18 cellular contexts compared by ENCODE assay signal in the genomic region with DNA sequence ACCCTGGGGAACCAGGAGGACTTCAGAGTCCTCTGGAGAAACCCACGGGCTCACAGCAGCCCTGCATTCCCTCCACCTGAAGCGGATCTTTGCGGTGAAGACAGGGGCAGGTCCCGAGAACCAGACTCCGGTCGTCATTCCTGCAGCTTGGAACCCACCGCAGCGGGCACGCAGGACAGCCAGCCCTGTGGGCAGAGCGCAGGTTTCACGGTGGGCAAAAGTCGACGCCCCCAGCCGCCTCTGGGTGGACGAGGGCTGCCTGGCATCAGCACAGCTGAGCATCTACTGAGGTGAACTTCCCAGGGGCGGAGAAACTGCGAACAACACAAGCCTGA.
DNase-seq lines count a peak whose midpoint lies in the region; ATAC-seq and TF ChIP-seq lines count a peak whose summit lies in the region.
"Had no signal": no experiment of that assay in that cellular context is flagged by ENCODE, and none has a peak within 500 bp of the region (broad histone marks: within the 10 kb centered on the region; RNA-seq: fewer than 3 reads in every experiment).

No MANE protein-coding gene starts in this region.

- peaks cover 10% of the 10 kb centered on the region; the same call in 1 of the 2 replicates for H3K4me1 ChIP-seq in GM23338 (ENCODE audit: insufficient read depth)
- peaks cover 6 to 20% (median 17%) of the 10 kb centered on the region in 4 donors for H3K4me1 ChIP-seq in esophagus muscularis mucosa
- peaks cover 10% of the 10 kb centered on the region for H3K4me1 ChIP-seq in osteoblast (ENCODE audit: insufficient read depth, low read length)

- H3K4me2 ChIP-seq in GM23338 (no peak overlapping the region), osteoblast (ENCODE audit: insufficient read depth, low read length) (no peak overlapping the region)
- H3K4me2 ChIP-seq: A549 had no signal

- H4K20me1 ChIP-seq in GM23338 (replicated peaks; ENCODE audit: insufficient read depth) (no peaks in the 10 kb centered on the region), osteoblast (ENCODE audit: insufficient read depth, low read length) (no peaks in the 10 kb centered on the region)

- CTCF ChIA-PET in activated CD8-positive, alpha-beta memory T cell treated with anti-CD3 and anti-CD28 coated beads, Interleukin-2, amount 10 ng/mL, durations not matched to agents 7 days and 5 days (lab: Charles Lee), result no interaction called here

- intact Hi-C loops in esophagus muscularis mucosa (cut with DNase I), result no loop called here

- peaks cover 16% of the 10 kb centered on the region for H3K27me3 Mint-ChIP-seq in activated CD8-positive, alpha-beta memory T cell treated with anti-CD3 and anti-CD28 coated beads, Interleukin-2, amount 10 ng/mL, durations not matched to agents 7 days and 5 days
- H3K27me3 Mint-ChIP-seq in GM23338 (ENCODE audit: insufficient read depth, low read depth, poor library complexity), result peaks cover 9% of the 10 kb centered on the region

- H3K27ac ChIP-seq in GM23338 (ENCODE audit: low read depth) (no peak overlapping the region), esophagus muscularis mucosa (replicated peaks in 1 of 4) (no peak overlapping the region), osteoblast (ENCODE audit: low read depth, low read length) (no peak overlapping the region)
- H3K27ac ChIP-seq: 22Rv1, A549, C4-2B had no signal

- H3K27me3 ChIP-seq in GM23338 (ENCODE audit: insufficient read depth) (no peaks in the 10 kb centered on the region), esophagus muscularis mucosa (peaks cover 0 to 21% (median 0%) of the 10 kb centered on the region in 4 donors), osteoblast (ENCODE audit: insufficient read depth, low read length) (peaks cover 13% of the 10 kb centered on the region)

- DNase-seq in activated CD8-positive, alpha-beta memory T cell treated with anti-CD3 and anti-CD28 coated beads for 24 hours, result peak; percentile 38
- no peak for DNase-seq in activated CD8-positive, alpha-beta memory T cell treated with anti-CD3 and anti-CD28 coated beads, Interleukin-2, amount 10 ng/mL, durations not matched to agents 7 days and 5 days
- no peak for DNase-seq in GM23338 (ENCODE audit: low spot score)
- peak; percentile 60 for DNase-seq in esophagus muscularis mucosa (ENCODE audit: extremely low spot score)
- peak; percentile 60 for DNase-seq in osteoblast (ENCODE audit: insufficient read length, low spot score, missing footprints)
- DNase-seq in KBM-7, result no peak
- DNase-seq in activated naive CD4-positive, alpha-beta T cell treated with anti-CD3 and anti-CD28 coated beads, Interleukin-2, amount 50 U/mL, for 16 hours, result no peak
- no peak for DNase-seq in SIG-M5 treated with dmso at 0.1 percent for 504 hours (lab: John Stamatoyannopoulos, UW; ENCODE audit: unreplicated experiment)
- DNase-seq: AML-193; CD4-positive, alpha-beta memory T cell; DMS153; DMS79; GDM1; GOT3; H9 had no signal

- no peak for TF ChIP-seq EP300 in esophagus muscularis mucosa (IDR thresholded peaks at IDR 0.05)

- TF ChIP-seq CTCF in GM23338 (conservative IDR thresholded peaks at IDR 0.05; ENCODE audit: low read depth in 2 of 2) (no peak), esophagus muscularis mucosa (IDR thresholded peaks at IDR 0.05) (no peak), osteoblast (IDR thresholded peaks at IDR 0.05; ENCODE audit: extremely low read depth, low read depth, low read length) (no peak)

- no peaks in the 10 kb centered on the region for H3F3A ChIP-seq in GM23338 (replicated peaks; ENCODE audit: low read depth)

- H3K27ac Mint-ChIP-seq in activated CD8-positive, alpha-beta memory T cell treated with anti-CD3 and anti-CD28 coated beads, Interleukin-2, amount 10 ng/mL, durations not matched to agents 7 days and 5 days, result no peak overlapping the region
- H3K27ac Mint-ChIP-seq in GM23338, result no peak overlapping the region
- H3K27ac Mint-ChIP-seq: CD4-positive, alpha-beta memory T cell; H9 had no signal

- no peak for TF ChIP-seq POLR2A in esophagus muscularis mucosa (IDR thresholded peaks at IDR 0.05; ENCODE audit: low read depth)

- WGBS in esophagus muscularis mucosa, result 83% methylated on average over 17 of the region's 17 CpGs

- in situ Hi-C loops in KBM-7 (cut with MboI; ENCODE audit: low pct_unique_long_range_greater_than_20kb, low sequenced_read_pairs), result no loop called here

- H2AFZ ChIP-seq in GM23338 (peak overlapping the region; percentile 52; the same call in 1 of the 2 replicates), osteoblast (ENCODE audit: low read length) (no peak overlapping the region)

- H3K9me3 Mint-ChIP-seq in activated CD8-positive, alpha-beta memory T cell treated with anti-CD3 and anti-CD28 coated beads, Interleukin-2, amount 10 ng/mL, durations not matched to agents 7 days and 5 days (ENCODE audit: low read depth), result peaks cover 4% of the 10 kb centered on the region
- peaks cover 3% of the 10 kb centered on the region; the same call in 1 of the 3 replicates for H3K9me3 Mint-ChIP-seq in GM23338

- no peak overlapping the region for H3K4me3 Mint-ChIP-seq in activated CD8-positive, alpha-beta memory T cell treated with anti-CD3 and anti-CD28 coated beads, Interleukin-2, amount 10 ng/mL, durations not matched to agents 7 days and 5 days
- H3K4me3 Mint-ChIP-seq in GM23338, result no peak overlapping the region
- H3K4me3 Mint-ChIP-seq: CD4-positive, alpha-beta memory T cell; H9 had no signal

- H3K4me1 Mint-ChIP-seq in activated CD8-positive, alpha-beta memory T cell treated with anti-CD3 and anti-CD28 coated beads, Interleukin-2, amount 10 ng/mL, durations not matched to agents 7 days and 5 days, result no peaks in the 10 kb centered on the region
- peaks cover 21% of the 10 kb centered on the region for H3K4me1 Mint-ChIP-seq in GM23338

- no peaks in the 10 kb centered on the region for H3K36me3 ChIP-seq in GM23338 (ENCODE audit: insufficient read depth)
- no peaks in the 10 kb centered on the region for H3K36me3 ChIP-seq in esophagus muscularis mucosa
- no peaks in the 10 kb centered on the region for H3K36me3 ChIP-seq in osteoblast (ENCODE audit: insufficient read depth, low read length)

- peaks cover 2% of the 10 kb centered on the region for H3K36me3 Mint-ChIP-seq in activated CD8-positive, alpha-beta memory T cell treated with anti-CD3 and anti-CD28 coated beads, Interleukin-2, amount 10 ng/mL, durations not matched to agents 7 days and 5 days
- peaks cover 2% of the 10 kb centered on the region; the same call in 1 of the 3 replicates for H3K36me3 Mint-ChIP-seq in GM23338 (ENCODE audit: low read depth)

- H3K79me2 ChIP-seq in GM23338 (replicated peaks; ENCODE audit: insufficient read depth) (no peaks in the 10 kb centered on the region), osteoblast (ENCODE audit: insufficient read depth, low read length) (no peaks in the 10 kb centered on the region)

- H3K4me3 ChIP-seq in GM23338 (no peak overlapping the region), esophagus muscularis mucosa (no peak overlapping the region), osteoblast (ENCODE audit: insufficient read depth, low read length) (no peak overlapping the region)
- H3K4me3 ChIP-seq: A549 had no signal

- H3K9me3 ChIP-seq in esophagus muscularis mucosa, result peaks cover 0 to 7% (median 5%) of the 10 kb centered on the region in 4 donors
- no peaks in the 10 kb centered on the region for H3K9me3 ChIP-seq in osteoblast (ENCODE audit: low read depth, low read length)
- H3K9me3 ChIP-seq: A549 had no signal

- H3K9me2 ChIP-seq in GM23338 (ENCODE audit: insufficient read depth), result 0 out of 2 replicates have a peak, but pooled peaks cover 3% of the 10 kb centered on the region

- no peak for ATAC-seq in activated CD8-positive, alpha-beta memory T cell treated with anti-CD3 and anti-CD28 coated beads, Interleukin-2, amount 10 ng/mL, durations not matched to agents 7 days and 5 days
- no peak for ATAC-seq in GM23338
- ATAC-seq: A549 had no signal

TF ChIP-seq in GM23338, 12 proteins besides CTCF, POLR2A, EP300 and RAD21 (continues in another document):
- no peak for TF ChIP-seq ZNF114 (CRISPR knock-in tag; IDR thresholded peaks at IDR 0.05)
- no peak for TF ChIP-seq ZNF331 (CRISPR knock-in tag; IDR thresholded peaks at IDR 0.05; ENCODE audit: low read depth)
- TF ChIP-seq, protein P1, sequence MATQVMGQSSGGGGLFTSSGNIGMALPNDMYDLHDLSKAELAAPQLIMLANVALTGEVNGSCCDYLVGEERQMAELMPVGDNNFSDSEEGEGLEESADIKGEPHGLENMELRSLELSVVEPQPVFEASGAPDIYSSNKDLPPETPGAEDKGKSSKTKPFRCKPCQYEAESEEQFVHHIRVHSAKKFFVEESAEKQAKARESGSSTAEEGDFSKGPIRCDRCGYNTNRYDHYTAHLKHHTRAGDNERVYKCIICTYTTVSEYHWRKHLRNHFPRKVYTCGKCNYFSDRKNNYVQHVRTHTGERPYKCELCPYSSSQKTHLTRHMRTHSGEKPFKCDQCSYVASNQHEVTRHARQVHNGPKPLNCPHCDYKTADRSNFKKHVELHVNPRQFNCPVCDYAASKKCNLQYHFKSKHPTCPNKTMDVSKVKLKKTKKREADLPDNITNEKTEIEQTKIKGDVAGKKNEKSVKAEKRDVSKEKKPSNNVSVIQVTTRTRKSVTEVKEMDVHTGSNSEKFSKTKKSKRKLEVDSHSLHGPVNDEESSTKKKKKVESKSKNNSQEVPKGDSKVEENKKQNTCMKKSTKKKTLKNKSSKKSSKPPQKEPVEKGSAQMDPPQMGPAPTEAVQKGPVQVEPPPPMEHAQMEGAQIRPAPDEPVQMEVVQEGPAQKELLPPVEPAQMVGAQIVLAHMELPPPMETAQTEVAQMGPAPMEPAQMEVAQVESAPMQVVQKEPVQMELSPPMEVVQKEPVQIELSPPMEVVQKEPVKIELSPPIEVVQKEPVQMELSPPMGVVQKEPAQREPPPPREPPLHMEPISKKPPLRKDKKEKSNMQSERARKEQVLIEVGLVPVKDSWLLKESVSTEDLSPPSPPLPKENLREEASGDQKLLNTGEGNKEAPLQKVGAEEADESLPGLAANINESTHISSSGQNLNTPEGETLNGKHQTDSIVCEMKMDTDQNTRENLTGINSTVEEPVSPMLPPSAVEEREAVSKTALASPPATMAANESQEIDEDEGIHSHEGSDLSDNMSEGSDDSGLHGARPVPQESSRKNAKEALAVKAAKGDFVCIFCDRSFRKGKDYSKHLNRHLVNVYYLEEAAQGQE (IDR thresholded peaks at IDR 0.05; ENCODE audit: unreplicated experiment), result no peak
- no peak for TF ChIP-seq NANOG (IDR thresholded peaks at IDR 0.05; ENCODE audit: borderline replicate concordance)
- TF ChIP-seq EZH2 (IDR thresholded peaks at IDR 0.05; ENCODE audit: low read depth, unreplicated experiment), result no peak
- no peak for TF ChIP-seq STAT1 (IDR thresholded peaks at IDR 0.05; ENCODE audit: unreplicated experiment)
- no peak for TF ChIP-seq JUNB (IDR thresholded peaks at IDR 0.05; ENCODE audit: unreplicated experiment)
- TF ChIP-seq CREB1 (CRISPR knock-in tag; IDR thresholded peaks at IDR 0.05; ENCODE audit: low read depth), result no peak
- no peak for TF ChIP-seq POLR2AphosphoS5 (IDR thresholded peaks at IDR 0.05; ENCODE audit: low read depth)

Comparison
In these comparisons a context has a peak if more than half of its experiments do, and no peak if none do; other contexts are left out.
1. DNase-seq: peak in activated CD8-positive, alpha-beta memory T cell treated with anti-CD3 and anti-CD28 coated beads for 24 hours (single experiment), esophagus muscularis mucosa (single experiment) and osteoblast (single experiment); none in activated CD8-positive, alpha-beta memory T cell treated with anti-CD3 and anti-CD28 coated beads, Interleukin-2, amount 10 ng/mL, durations not matched to agents 7 days and 5 days (single experiment), GM23338 (single experiment), KBM-7 (single experiment), activated naive CD4-positive, alpha-beta T cell treated with anti-CD3 and anti-CD28 coated beads, Interleukin-2, amount 50 U/mL, for 16 hours (single experiment) and SIG-M5 treated with dmso at 0.1 percent for 504 hours (single experiment).